Comparison of ENCODE assay signal across 9 cellular contexts in genomic region chr5:142800776-142801494, GRCh38. TPM values are rescaled to one million over a fixed set of nuclear protein-coding genes. Genes with fewer than 3 reads are reported as not detected.
DNase-seq lines count a peak whose midpoint lies in the region; ATAC-seq and TF ChIP-seq lines count a peak whose summit lies in the region.
"Had no signal": no experiment of that assay in that cellular context is flagged by ENCODE, and none has a peak within 500 bp of the region (broad histone marks: within the 10 kb centered on the region; RNA-seq: fewer than 3 reads in every experiment).

No MANE protein-coding gene starts in this region.

- H3K4me3 Mint-ChIP-seq in CD4-positive, CD25-positive, alpha-beta regulatory T cell = peak overlapping the region; percentile 3 to 77 (median 56)

- H3K9me3 ChIP-seq in CD4-positive, CD25-positive, alpha-beta regulatory T cell (ENCODE audit: control insufficient read depth in 2 of 2, low read length in 2 of 2) = no peaks in the 10 kb centered on the region
- H3K9me3 ChIP-seq: SJSA1 had no signal

- H3K4me1 Mint-ChIP-seq in CD4-positive, CD25-positive, alpha-beta regulatory T cell = peaks cover 18 to 54% (median 35%) of the 10 kb centered on the region in 4 donors

- peak in 2 of 3 donors; percentile 59 to 84 for DNase-seq in CD4-positive, CD25-positive, alpha-beta regulatory T cell
- DNase-seq in HL-60 (ENCODE audit: low read depth in 1 of 2, low spot score in 1 of 2) = peak in 1 of 2 experiments; percentile 70
- peak; percentile 65 for DNase-seq in activated effector memory CD4-positive, alpha-beta T cell treated with anti-CD3 and anti-CD28 coated beads, Interleukin-2, amount 50 U/mL, for 16 hours
- DNase-seq in ureter (ENCODE audit: low spot score) = no peak
- no peak for DNase-seq in NCI-H128 (lab: John Stamatoyannopoulos, UW; ENCODE audit: unreplicated experiment)
- DNase-seq in globus pallidus (ENCODE audit: low spot score) = no peak
- DNase-seq in AG08395 (ENCODE audit: low spot score) = no peak

- no peaks in the 10 kb centered on the region for H3K36me3 ChIP-seq in CD4-positive, CD25-positive, alpha-beta regulatory T cell (ENCODE audit: control insufficient read depth, insufficient read depth, low read length)
- H3K36me3 ChIP-seq: SJSA1 had no signal

- no peaks in the 10 kb centered on the region for H3K27me3 ChIP-seq in CD4-positive, CD25-positive, alpha-beta regulatory T cell (ENCODE audit: control insufficient read depth, insufficient read depth, low read length)
- H3K27me3 ChIP-seq in HL-60 (ENCODE audit: insufficient read depth, poor library complexity, severe bottlenecking) = no peaks in the 10 kb centered on the region
- H3K27me3 ChIP-seq: SJSA1 had no signal

- TF ChIP-seq CTCF in HL-60 (IDR thresholded peaks at IDR 0.05; ENCODE audit: insufficient read depth, low read length) = no peak

- H3K9me3 Mint-ChIP-seq in CD4-positive, CD25-positive, alpha-beta regulatory T cell = no peaks in the 10 kb centered on the region

- peak overlapping the region; percentile 60 to 76 (median 66) for H3K27ac Mint-ChIP-seq in CD4-positive, CD25-positive, alpha-beta regulatory T cell

- ATAC-seq in CD4-positive, CD25-positive, alpha-beta regulatory T cell (ENCODE audit: low read depth in 2 of 2) = peak; percentile 78 to 91
- peak; percentile 94 for ATAC-seq in GM21390 (IDR thresholded peaks at IDR 0.05; ENCODE audit: unreplicated experiment)

- peaks cover 37% of the 10 kb centered on the region for H3K4me1 ChIP-seq in CD4-positive, CD25-positive, alpha-beta regulatory T cell (ENCODE audit: control insufficient read depth, insufficient read depth, low read length, poor library complexity, severe bottlenecking)

- H3K27me3 Mint-ChIP-seq in CD4-positive, CD25-positive, alpha-beta regulatory T cell = no peaks in the 10 kb centered on the region

- H3K4me3 ChIP-seq in CD4-positive, CD25-positive, alpha-beta regulatory T cell (ENCODE audit: low read depth, low read length) = peak overlapping the region; percentile 77
- no peak overlapping the region for H3K4me3 ChIP-seq in HL-60 (replicated peaks; ENCODE audit: insufficient read depth, low read length)
- H3K4me3 ChIP-seq: SJSA1 had no signal

- peaks cover 3% of the 10 kb centered on the region for H3K36me3 Mint-ChIP-seq in CD4-positive, CD25-positive, alpha-beta regulatory T cell

- H3K27ac ChIP-seq in CD4-positive, CD25-positive, alpha-beta regulatory T cell (ENCODE audit: insufficient read depth, low read length, poor library complexity, severe bottlenecking) = peak overlapping the region; percentile 63
- peak overlapping the region; percentile 88 for H3K27ac ChIP-seq in HL-60 (replicated peaks)
- H3K27ac ChIP-seq: SJSA1 had no signal

RNA-seq across cellular contexts. Expression of gene ARHGAP26, which starts 30.8 kb away (rescaled TPM):
- total RNA-seq in CD4-positive, CD25-positive, alpha-beta regulatory T cell = 40.5 TPM
- polyA plus RNA-seq in CD4-positive, CD25-positive, alpha-beta regulatory T cell = 1 to 10 TPM; 2.8 to 6.1 (median 4.7) TPM
- 46.9 TPM for total RNA-seq in ureter

Comparison
In these comparisons a context has a peak if more than half of its experiments do, and no peak if none do; other contexts are left out.
1. DNase-seq: peak in CD4-positive, CD25-positive, alpha-beta regulatory T cell (2 of 3) and activated effector memory CD4-positive, alpha-beta T cell treated with anti-CD3 and anti-CD28 coated beads, Interleukin-2, amount 50 U/mL, for 16 hours (single experiment); none in ureter (single experiment), NCI-H128 (single experiment), globus pallidus (single experiment) and AG08395 (single experiment).